Comparison of ENCODE assay signal across 29 cellular contexts in the genomic region with DNA sequence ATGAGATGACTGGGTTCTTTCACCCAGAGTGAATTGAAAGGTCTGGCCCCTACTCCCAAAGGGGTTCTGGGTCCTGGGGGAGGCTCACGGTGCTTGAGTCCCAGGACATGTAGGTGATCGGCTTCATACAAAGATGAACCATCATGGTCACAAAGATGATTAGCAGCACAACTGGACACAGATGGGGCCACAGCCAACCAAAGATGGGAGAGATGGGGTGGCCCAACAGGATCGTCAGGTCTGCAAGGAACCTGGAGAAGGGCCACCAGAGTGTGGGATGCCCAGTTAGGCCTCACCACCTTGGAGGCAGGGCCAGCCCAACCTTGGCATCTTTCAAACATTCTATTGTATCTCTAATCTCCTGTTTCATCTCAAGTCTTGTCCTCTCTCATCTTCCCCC.
"Had no signal": no experiment of that assay in that cellular context is flagged by ENCODE, and none has a peak within 500 bp of the region (broad histone marks: within the 10 kb centered on the region; RNA-seq: fewer than 3 reads in every experiment).

No MANE protein-coding gene starts in this region.

- H3K9me3 Mint-ChIP-seq: stimulated activated effector memory CD8-positive, alpha-beta T cell treated with anti-CD3 and anti-CD28 coated beads, Interleukin-12 subunit alpha, Interleukin-12 subunit beta, amount 100 ng/mL, for 72 hours; stimulated activated memory B cell treated with anti-CD40 and anti-IgM and Interleukin-4, amounts not matched to agents 10 μg/mL and 1 μg/mL and 100 μg/mL, for 72 hours; stimulated activated naive CD8-positive, alpha-beta T cell treated with anti-CD3 and anti-CD28 coated beads, Interleukin-15, Interleukin-2, amounts not matched to agents 100 ng/mL and 50 ng/mL, for 24 hours had no signal

- H3K27me3 Mint-ChIP-seq: stimulated activated memory B cell treated with anti-CD40 and anti-IgM and Interleukin-4, amounts not matched to agents 10 μg/mL and 1 μg/mL and 100 μg/mL, for 72 hours; stimulated activated naive B cell treated with anti-CD40 and anti-IgM and Interleukin-4, amounts not matched to agents 10 μg/mL and 1 μg/mL and 100 μg/mL, for 72 hours; stimulated activated naive CD8-positive, alpha-beta T cell treated with anti-CD3 and anti-CD28 coated beads, Interleukin-15, Interleukin-2, amounts not matched to agents 100 ng/mL and 50 ng/mL, for 24 hours had no signal

- H3K36me3 Mint-ChIP-seq: stimulated activated effector memory CD8-positive, alpha-beta T cell treated with anti-CD3 and anti-CD28 coated beads, Interleukin-12 subunit alpha, Interleukin-12 subunit beta, amount 100 ng/mL, for 72 hours; stimulated activated memory B cell treated with anti-CD40 and anti-IgM and Interleukin-4, amounts not matched to agents 10 μg/mL and 1 μg/mL and 100 μg/mL, for 72 hours; type B pancreatic cell had no signal

- H3K27me3 ChIP-seq: stomach, suprapubic skin, testis, thyroid gland, tibial artery, tibial nerve, transverse colon, upper lobe of left lung, upper lobe of right lung, uterus, vagina had no signal

- DNase-seq: stimulated activated CD4-positive, alpha-beta T cell treated with anti-CD3 and anti-CD28 coated beads, Interleukin-2, amount 100 ng/mL, for 48 hours; stimulated activated CD4-positive, alpha-beta T cell treated with anti-CD3 and anti-CD28 coated beads, Interleukin-4, amount 100 ng/mL, for 1 hour; stimulated activated CD4-positive, alpha-beta T cell treated with anti-CD3 and anti-CD28 coated beads, Interleukin-4, amount 100 ng/mL, for 24 hours; stimulated activated CD4-positive, alpha-beta T cell treated with anti-CD3 and anti-CD28 coated beads, Interleukin-4, amount 100 ng/mL, for 4 hours; stimulated activated CD8-positive, alpha-beta memory T cell treated with anti-CD3 and anti-CD28 coated beads, Interleukin-4, amount 100 ng/mL, for 48 hours; stimulated activated naive B cell treated with anti-CD40 and anti-IgM and Interleukin-4, amounts not matched to agents 10 μg/mL and 1 μg/mL and 100 μg/mL, for 72 hours; stimulated activated naive CD4-positive, alpha-beta T cell; stimulated activated naive CD4-positive, alpha-beta T cell treated with Interleukin-2 at 50 U/mL for 16 hours; stimulated activated naive CD8-positive, alpha-beta T cell treated with anti-CD3 and anti-CD28 coated beads, Interleukin-15, amount 100 ng/mL, for 72 hours; stimulated activated naive CD8-positive, alpha-beta T cell treated with anti-CD3 and anti-CD28 coated beads, Interleukin-15, Interleukin-2, amounts not matched to agents 100 U/mL and 50 U/mL, for 24 hours; stomach; substantia nigra; testis; thyroid gland; tibial artery; transverse colon; trophoblast cell; upper lobe of left lung; upper lobe of right lung; uterus had no signal

- H3K4me3 Mint-ChIP-seq: stimulated activated effector memory CD8-positive, alpha-beta T cell treated with anti-CD3 and anti-CD28 coated beads, Interleukin-12 subunit alpha, Interleukin-12 subunit beta, amount 100 ng/mL, for 72 hours; stimulated activated memory B cell treated with anti-CD40 and anti-IgM and Interleukin-4, amounts not matched to agents 10 μg/mL and 1 μg/mL and 100 μg/mL, for 72 hours; stimulated activated naive B cell treated with anti-CD40 and anti-IgM and Interleukin-4, amounts not matched to agents 10 μg/mL and 1 μg/mL and 100 μg/mL, for 72 hours; stimulated activated naive CD8-positive, alpha-beta T cell treated with anti-CD3 and anti-CD28 coated beads, Interleukin-15, amount 100 ng/mL, for 72 hours; stimulated activated naive CD8-positive, alpha-beta T cell treated with anti-CD3 and anti-CD28 coated beads, Interleukin-15, Interleukin-2, amounts not matched to agents 100 ng/mL and 50 ng/mL, for 24 hours; type B pancreatic cell had no signal

- H3K27ac Mint-ChIP-seq: stimulated activated effector memory CD8-positive, alpha-beta T cell treated with anti-CD3 and anti-CD28 coated beads, Interleukin-12 subunit alpha, Interleukin-12 subunit beta, amount 100 ng/mL, for 72 hours; stimulated activated memory B cell treated with anti-CD40 and anti-IgM and Interleukin-4, amounts not matched to agents 10 μg/mL and 1 μg/mL and 100 μg/mL, for 72 hours; stimulated activated naive B cell treated with anti-CD40 and anti-IgM and Interleukin-4, amounts not matched to agents 10 μg/mL and 1 μg/mL and 100 μg/mL, for 72 hours; stimulated activated naive CD8-positive, alpha-beta T cell treated with anti-CD3 and anti-CD28 coated beads, Interleukin-15, amount 100 ng/mL, for 72 hours; stimulated activated naive CD8-positive, alpha-beta T cell treated with anti-CD3 and anti-CD28 coated beads, Interleukin-15, Interleukin-2, amounts not matched to agents 100 ng/mL and 50 ng/mL, for 24 hours; type B pancreatic cell had no signal

- H3K4me3 ChIP-seq: stomach, suprapubic skin, testis, thoracic aorta, thyroid gland, tibial artery, tibial nerve, transverse colon, upper lobe of left lung, upper lobe of right lung, uterus, vagina had no signal

- H3K36me3 ChIP-seq: suprapubic skin, thoracic aorta, thyroid gland, tibial nerve, transverse colon, upper lobe of right lung, uterus, vagina had no signal

- FAIRE-seq: urothelium cell line had no signal

- H3K4me1 Mint-ChIP-seq: stimulated activated effector memory CD8-positive, alpha-beta T cell treated with anti-CD3 and anti-CD28 coated beads, Interleukin-12 subunit alpha, Interleukin-12 subunit beta, amount 100 ng/mL, for 72 hours; stimulated activated memory B cell treated with anti-CD40 and anti-IgM and Interleukin-4, amounts not matched to agents 10 μg/mL and 1 μg/mL and 100 μg/mL, for 72 hours; stimulated activated naive CD8-positive, alpha-beta T cell treated with anti-CD3 and anti-CD28 coated beads, Interleukin-15, amount 100 ng/mL, for 72 hours had no signal

- H3K4me1 ChIP-seq: stomach, suprapubic skin, testis, thyroid gland, tibial nerve, transverse colon, upper lobe of left lung, upper lobe of right lung, uterus, vagina had no signal

- H3K9me3 ChIP-seq: stomach, suprapubic skin, testis, thoracic aorta, thyroid gland, tibial artery, tibial nerve, transverse colon, upper lobe of left lung, upper lobe of right lung, uterus, vagina had no signal

- H3K27ac ChIP-seq: stomach, suprapubic skin, testis, thoracic aorta, thyroid gland, tibial artery, tibial nerve, transverse colon, upper lobe of left lung, upper lobe of right lung, uterus, vagina had no signal

- ATAC-seq: stimulated activated effector memory CD8-positive, alpha-beta T cell treated with anti-CD3 and anti-CD28 coated beads, Interleukin-12 subunit alpha, Interleukin-12 subunit beta, amount 100 ng/mL, for 72 hours; stimulated activated memory B cell treated with anti-CD40 and anti-IgM and Interleukin-4, amounts not matched to agents 10 μg/mL and 1 μg/mL and 100 μg/mL, for 72 hours; stimulated activated naive B cell treated with anti-CD40 and anti-IgM and Interleukin-4, amounts not matched to agents 10 μg/mL and 1 μg/mL and 100 μg/mL, for 72 hours; stimulated activated naive CD8-positive, alpha-beta T cell treated with anti-CD3 and anti-CD28 coated beads, Interleukin-15, amount 100 ng/mL, for 72 hours; stimulated activated naive CD8-positive, alpha-beta T cell treated with anti-CD3 and anti-CD28 coated beads, Interleukin-15, Interleukin-2, amounts not matched to agents 100 U/mL and 50 U/mL, for 24 hours; upper lobe of right lung had no signal
